8 cellular contexts compared by ENCODE assay signal in the genomic region with DNA sequence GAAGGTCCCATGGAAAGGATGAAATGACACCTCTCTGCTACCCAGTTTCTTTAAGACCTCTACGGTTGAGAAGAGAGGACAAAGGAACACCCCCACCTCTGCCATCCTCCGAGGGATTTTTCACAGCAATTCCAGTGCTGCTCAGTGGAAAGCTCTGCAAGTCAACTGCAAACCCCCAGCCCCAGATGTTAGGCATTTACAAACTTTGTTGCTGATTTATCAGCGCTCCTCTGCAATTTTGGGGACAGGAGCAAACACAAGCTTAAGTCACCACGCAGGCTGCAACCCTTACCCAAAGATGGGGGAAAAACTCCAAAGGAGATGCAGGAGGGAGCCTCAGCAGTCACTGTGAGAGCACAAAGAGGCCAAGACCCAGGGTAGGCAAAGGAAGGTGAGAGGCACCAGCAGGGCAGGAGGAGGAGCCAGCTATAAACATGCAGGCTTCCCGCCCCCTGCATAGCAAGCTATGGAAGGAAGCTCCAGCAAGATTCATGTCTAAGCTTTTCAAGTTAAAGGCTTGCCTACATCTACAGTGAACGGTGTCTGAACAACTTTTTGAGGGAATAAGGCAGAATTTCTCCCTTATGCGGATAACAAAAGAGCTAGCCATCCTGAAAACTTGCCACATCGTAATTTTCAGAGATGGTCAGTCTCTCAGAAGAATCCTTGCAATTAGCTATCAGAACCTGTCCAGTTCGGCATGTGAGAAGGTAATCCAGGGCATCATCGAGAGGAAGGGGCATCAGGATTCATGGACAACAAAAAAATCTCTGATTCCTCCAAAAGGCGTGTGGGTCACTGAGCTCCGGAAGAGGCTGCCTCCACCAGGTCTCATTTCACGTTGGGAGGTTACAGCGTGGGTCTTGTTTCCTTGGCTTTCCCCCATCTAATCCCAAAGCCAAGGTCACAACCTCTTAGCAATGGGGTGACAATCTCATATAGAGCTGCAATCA. TPM values are rescaled to one million over a fixed set of nuclear protein-coding genes. Genes with fewer than 3 reads are reported as not detected.
A peak's percentile ranks its signal among the peaks of the same experiment; 100 is the strongest.
DNase-seq lines count a peak whose midpoint lies in the region; ATAC-seq and TF ChIP-seq lines count a peak whose summit lies in the region.

No MANE protein-coding gene starts in this region.

- CTCF ChIA-PET in MCF 10A (lab: Yijun Ruan, JAX) = interaction anchor here (0.5 to 8.9 kb wide), 10 partner anchors 10 to 1991 kb away, joined by 3 to 71 read pairs (median 6); no protein-coding TSS in a partner anchor

- ATAC-seq in left lung = no peak

- POLR2A ChIA-PET in MCF 10A (lab: Yijun Ruan, JAX) = interaction anchor here (0.7 to 9.5 kb wide), 5 partner anchors 23 to 97 kb away, joined by 3 to 167 read pairs (median 6); a partner anchor contains a TSS

- peaks cover 16% of the 10 kb centered on the region for H3K36me3 Mint-ChIP-seq in MCF 10A (ENCODE audit: insufficient read depth, unreplicated experiment)
- no peaks in the 10 kb centered on the region for H3K36me3 Mint-ChIP-seq in activated naive CD8-positive, alpha-beta T cell
- peaks cover 7% of the 10 kb centered on the region for H3K36me3 Mint-ChIP-seq in type B pancreatic cell

- DNase-seq in breast epithelium (ENCODE audit: low spot score in 2 of 2) = no peak
- DNase-seq in MCF 10A (ENCODE audit: unreplicated experiment) = no peak
- no peak for DNase-seq in left lung
- no peak for DNase-seq in type B pancreatic cell (ENCODE audit: extremely low spot score, unreplicated experiment)
- no peak for DNase-seq in CD1c-positive myeloid dendritic cell (ENCODE audit: extremely low spot score)
- no peak for DNase-seq in SKM-1 treated with dmso at 0.1 percent for 144 hours (lab: John Stamatoyannopoulos, UW; ENCODE audit: unreplicated experiment)
- no peak for DNase-seq in NCI-H774 (lab: John Stamatoyannopoulos, UW)

- H3K4me3 Mint-ChIP-seq in MCF 10A (ENCODE audit: unreplicated experiment) (no peak overlapping the region), type B pancreatic cell (peak overlapping the region; percentile 94)
- H3K4me3 Mint-ChIP-seq in activated naive CD8-positive, alpha-beta T cell = peak overlapping the region; percentile 87

- H3K4me1 ChIP-seq in breast epithelium (peaks cover 18 to 60% of the 10 kb centered on the region in 2 donors), left lung (peaks cover 65 to 73% of the 10 kb centered on the region in 2 donors)

- intact Hi-C loops in breast epithelium (cut with DNase I; ENCODE audit: low total_unique reads) (no loop called here), MCF 10A (cut with micrococcal nuclease) (no loop called here), left lung (cut with DNase I) (no loop called here)

- H3K36me3 ChIP-seq in breast epithelium = no peaks in the 10 kb centered on the region
- no peaks in the 10 kb centered on the region for H3K36me3 ChIP-seq in left lung

- no TSS peak for BruUV-seq in MCF 10A (replicated peaks; lab: Mats Ljungman, UMichigan)

- H3K4me1 Mint-ChIP-seq in MCF 10A (ENCODE audit: insufficient read depth, unreplicated experiment) (peaks cover 47% of the 10 kb centered on the region), type B pancreatic cell (ENCODE audit: unreplicated experiment) (peaks cover 71% of the 10 kb centered on the region)
- peaks cover 72% of the 10 kb centered on the region for H3K4me1 Mint-ChIP-seq in activated naive CD8-positive, alpha-beta T cell (ENCODE audit: low read depth)

- no peak overlapping the region for H3K27ac Mint-ChIP-seq in MCF 10A (ENCODE audit: low read depth, unreplicated experiment)
- H3K27ac Mint-ChIP-seq in activated naive CD8-positive, alpha-beta T cell = peak overlapping the region; percentile 95
- peak overlapping the region; percentile 92 for H3K27ac Mint-ChIP-seq in type B pancreatic cell

- H3K27me3 Mint-ChIP-seq in MCF 10A (ENCODE audit: insufficient read depth, unreplicated experiment) = no peaks in the 10 kb centered on the region
- H3K27me3 Mint-ChIP-seq in activated naive CD8-positive, alpha-beta T cell = no peaks in the 10 kb centered on the region
- no peaks in the 10 kb centered on the region for H3K27me3 Mint-ChIP-seq in type B pancreatic cell

- peak overlapping the region; percentile 64 to 100 for H3K27ac ChIP-seq in breast epithelium
- peak overlapping the region; percentile 95 to 99 for H3K27ac ChIP-seq in left lung

- no peak for TF ChIP-seq POLR2A in breast epithelium (IDR thresholded peaks at IDR 0.05)

- H3K27me3 ChIP-seq in breast epithelium (no peaks in the 10 kb centered on the region), left lung (no peaks in the 10 kb centered on the region)

- H3K9me3 ChIP-seq in breast epithelium (no peaks in the 10 kb centered on the region), left lung (no peaks in the 10 kb centered on the region)

- H3K9me3 Mint-ChIP-seq in MCF 10A (ENCODE audit: unreplicated experiment) (no peaks in the 10 kb centered on the region), type B pancreatic cell (no peaks in the 10 kb centered on the region)
- H3K9me3 Mint-ChIP-seq in activated naive CD8-positive, alpha-beta T cell (ENCODE audit: low read depth) = no peaks in the 10 kb centered on the region

- TF ChIP-seq CTCF in breast epithelium (IDR thresholded peaks at IDR 0.05) = no peak
- TF ChIP-seq CTCF in MCF 10A (IDR thresholded peaks at IDR 0.05; ENCODE audit: unreplicated experiment) = no peak
- no peak for TF ChIP-seq CTCF in left lung (IDR thresholded peaks at IDR 0.05)
- no peak for TF ChIP-seq CTCF in type B pancreatic cell (conservative IDR thresholded peaks at IDR 0.05)

- H3K4me3 ChIP-seq in breast epithelium = peak overlapping the region; percentile 80 to 100 (median 97)
- H3K4me3 ChIP-seq in left lung = peak overlapping the region; percentile 2 to 100

RNA-seq across cellular contexts. Expression of a gene that starts 3.9 kb away (rescaled TPM):
- total RNA-seq in breast epithelium (100 to 1,000 TPM; 144 to 175 (median 167) TPM), MCF 10A (2022) (73.4 and 76.5 TPM in 2 replicates), left lung (100 to 1,000 TPM; 179 to 210 TPM), type B pancreatic cell (ENCODE audit: low replicate concordance) (135 and 183 TPM in 2 replicates)

RNA-seq across cellular contexts. Expression of a gene that starts 24.1 kb away (rescaled TPM):
- total RNA-seq in breast epithelium (10 to 100 TPM in 1 of 3 donors, 1 to 10 TPM in 2; 3.8 to 17.7 (median 8.8) TPM), MCF 10A (2022) (1.7 and 1.9 TPM in 2 replicates), left lung (10 to 100 TPM; 10.5 to 12.8 TPM), type B pancreatic cell (ENCODE audit: low replicate concordance) (4.9 and 6.6 TPM in 2 replicates)
